In genomic region chr2:223989206-223989859, GRCh38 we compare ENCODE assay signal across 2 cellular contexts.
TF ChIP-seq lines count a peak whose summit lies in the region.

No MANE protein-coding gene starts in this region.

TF ChIP-seq in HCT116, 20 proteins besides CTCF, POLR2A, EP300 and RAD21:
- no peak for TF ChIP-seq REST (IDR thresholded peaks at IDR 0.05; ENCODE audit: low read depth)
- TF ChIP-seq SP1 (IDR thresholded peaks at IDR 0.05; ENCODE audit: low read depth): no peak

TF ChIP-seq in liver, 16 proteins besides CTCF, POLR2A, EP300 and RAD21 (continued from another document):
- TF ChIP-seq ZBTB33 (IDR thresholded peaks at IDR 0.05) (no peak), EGR1 (IDR thresholded peaks at IDR 0.05; ENCODE audit: low read depth in 2 of 2) (no peak), YY1 (IDR thresholded peaks at IDR 0.05) (no peak), HNF4A (conservative IDR thresholded peaks at IDR 0.05) (no peak), GABPA (IDR thresholded peaks at IDR 0.05 in 1 of 2, conservative IDR thresholded peaks at IDR 0.05 in 1 of 2) (no peak)
